Comparison of ENCODE assay signal across 10 cellular contexts in genomic region chr7:105279688-105280007, GRCh38.
DNase-seq lines count a peak whose midpoint lies in the region; ATAC-seq and TF ChIP-seq lines count a peak whose summit lies in the region.
"Had no signal": no experiment of that assay in that cellular context is flagged by ENCODE, and none has a peak within 500 bp of the region (broad histone marks: within the 10 kb centered on the region; RNA-seq: fewer than 3 reads in every experiment).

No MANE protein-coding gene starts in this region.

- H3K27me3 ChIP-seq in MG63 = no peaks in the 10 kb centered on the region
- H3K27me3 ChIP-seq in right atrium auricular region = no peaks in the 10 kb centered on the region

- H3K9me3 ChIP-seq in MG63 = no peaks in the 10 kb centered on the region
- H3K9me3 ChIP-seq in right atrium auricular region = no peaks in the 10 kb centered on the region

- TF ChIP-seq CTCF in right atrium auricular region (IDR thresholded peaks at IDR 0.05) = no peak

- H3K4me1 ChIP-seq in right atrium auricular region = no peaks in the 10 kb centered on the region

- DNase-seq in COLO829 (ENCODE audit: low spot score) (peak; percentile 65), MG63 (no peak), right atrium auricular region (ENCODE audit: low spot score) (no peak), NCI-H526 (lab: John Stamatoyannopoulos, UW) (no peak), NCI-H2081 treated with DMSO at 0.1 percent for 48 hours (lab: John Stamatoyannopoulos, UW) (no peak)
- DNase-seq: NCI-H2081, WERI-Rb-1 had no signal

- ATAC-seq in GM19372 (IDR thresholded peaks at IDR 0.05; ENCODE audit: low read depth, unreplicated experiment) (peak; percentile 85), HG02763 (IDR thresholded peaks at IDR 0.05; ENCODE audit: unreplicated experiment) (peak; percentile 75), HG03520 (IDR thresholded peaks at IDR 0.05; ENCODE audit: unreplicated experiment) (peak; percentile 72)

- H3K36me3 ChIP-seq in MG63 (no peaks in the 10 kb centered on the region), right atrium auricular region (no peaks in the 10 kb centered on the region)
- H3K36me3 ChIP-seq: WERI-Rb-1 had no signal

- H3K4me3 ChIP-seq in MG63 (no peak overlapping the region), right atrium auricular region (no peak overlapping the region)

- no peak overlapping the region for H3K27ac ChIP-seq in right atrium auricular region
- H3K27ac ChIP-seq: WERI-Rb-1 had no signal
